ENCODE assay signal across 8 cellular contexts in genomic region chr9:35882265-35882848, GRCh38. TPM values are rescaled to one million over a fixed set of nuclear protein-coding genes. Genes with fewer than 3 reads are reported as not detected.
DNase-seq lines count a peak whose midpoint lies in the region; ATAC-seq, FAIRE-seq and TF ChIP-seq lines count a peak whose summit lies in the region.

No MANE protein-coding gene starts in this region.

- H3K27ac Mint-ChIP-seq in activated T-helper 2 cell treated with anti-CD3 and anti-CD28 coated beads, Interferon-gamma antibody, Interleukin-2, Interleukin-4, amounts not matched to agents 10 μg/mL and 5 μg/mL and 100 μg/mL, durations not matched to agents 14 hours and 24 hours and 36 hours = no peak overlapping the region

- no peaks in the 10 kb centered on the region for H3K36me3 ChIP-seq in testis (ENCODE audit: low read depth, missing control alignments)

- DNase-seq in D721Med (ENCODE audit: insufficient read length, low spot score) (no peak), RPMI8226 (peak; percentile 69), foreskin fibroblast (peak; percentile 59 to 90), occipital lobe (lab: John Stamatoyannopoulos, UW) (peak; percentile 62), testis (peak; percentile 92)
- DNase-seq in activated T-helper 2 cell treated with anti-CD3 and anti-CD28 coated beads, Interferon-gamma antibody, Interleukin-2, Interleukin-4, amounts not matched to agents 10 μg/mL and 5 μg/mL and 100 μg/mL, durations not matched to agents 14 hours and 24 hours and 36 hours (ENCODE audit: low spot score) = peak; percentile 55

- FAIRE-seq in D721Med (lab: Jason Lieb, UNC) = no peak

- no peak overlapping the region for H3K27ac ChIP-seq in testis

- no peaks in the 10 kb centered on the region for H3K9me3 ChIP-seq in testis

- no peak for ATAC-seq in GM21447 (IDR thresholded peaks at IDR 0.05; ENCODE audit: unreplicated experiment)

- no peaks in the 10 kb centered on the region for H3K4me1 ChIP-seq in testis

- H3K9me3 Mint-ChIP-seq in activated T-helper 2 cell treated with anti-CD3 and anti-CD28 coated beads, Interferon-gamma antibody, Interleukin-2, Interleukin-4, amounts not matched to agents 10 μg/mL and 5 μg/mL and 100 μg/mL, durations not matched to agents 14 hours and 24 hours and 36 hours = peaks cover 6% of the 10 kb centered on the region

- intact Hi-C loops in activated T-helper 2 cell treated with anti-CD3 and anti-CD28 coated beads, Interferon-gamma antibody, Interleukin-2, Interleukin-4, amounts not matched to agents 10 μg/mL and 5 μg/mL and 100 μg/mL, durations not matched to agents 14 hours and 24 hours and 36 hours (cut with micrococcal nuclease) = loop anchor here (1.0 kb wide), 2 partner anchors 56 to 92 kb away; no protein-coding TSS in a partner anchor
- intact Hi-C loops in testis (cut with DNase I; ENCODE audit: low total_unique reads) = no loop called here

- H3K4me1 Mint-ChIP-seq in activated T-helper 2 cell treated with anti-CD3 and anti-CD28 coated beads, Interferon-gamma antibody, Interleukin-2, Interleukin-4, amounts not matched to agents 10 μg/mL and 5 μg/mL and 100 μg/mL, durations not matched to agents 14 hours and 24 hours and 36 hours (ENCODE audit: low read depth) = no peaks in the 10 kb centered on the region

- no peaks in the 10 kb centered on the region for H3K36me3 Mint-ChIP-seq in activated T-helper 2 cell treated with anti-CD3 and anti-CD28 coated beads, Interferon-gamma antibody, Interleukin-2, Interleukin-4, amounts not matched to agents 10 μg/mL and 5 μg/mL and 100 μg/mL, durations not matched to agents 14 hours and 24 hours and 36 hours (ENCODE audit: low read depth)

- WGBS in testis, 2 donors = 9 to 10% methylated on average over 4 of the region's 4 CpGs

- no peak overlapping the region for H3K4me3 Mint-ChIP-seq in activated T-helper 2 cell treated with anti-CD3 and anti-CD28 coated beads, Interferon-gamma antibody, Interleukin-2, Interleukin-4, amounts not matched to agents 10 μg/mL and 5 μg/mL and 100 μg/mL, durations not matched to agents 14 hours and 24 hours and 36 hours (ENCODE audit: low read depth)

- TF ChIP-seq CTCF in D721Med (IDR thresholded peaks at IDR 0.05; ENCODE audit: insufficient read depth, missing control alignments) (peak; percentile 96), LNCAP (IDR thresholded peaks at IDR 0.05) (peak; percentile 98), foreskin fibroblast (IDR thresholded peaks at IDR 0.05; ENCODE audit: low read depth, low read length) (peak; percentile 100), testis (IDR thresholded peaks at IDR 0.05) (peak; percentile 75 to 96 (median 88))

- peaks cover 33% of the 10 kb centered on the region for H3K27me3 Mint-ChIP-seq in activated T-helper 2 cell treated with anti-CD3 and anti-CD28 coated beads, Interferon-gamma antibody, Interleukin-2, Interleukin-4, amounts not matched to agents 10 μg/mL and 5 μg/mL and 100 μg/mL, durations not matched to agents 14 hours and 24 hours and 36 hours (ENCODE audit: low read depth)

- no peaks in the 10 kb centered on the region for H3K27me3 ChIP-seq in testis

- TF ChIP-seq POLR2A in testis (IDR thresholded peaks at IDR 0.05) = no peak

- H3K4me3 ChIP-seq in foreskin fibroblast (ENCODE audit: low read depth in 1 of 2, low read length in 2 of 2) = peak overlapping the region in 1 of 2 donors; percentile 2
- H3K4me3 ChIP-seq in testis = no peak overlapping the region

RNA-seq across cellular contexts. Expression of gene OR13J1, which starts 12.2 kb away (rescaled TPM):
- not detected in 2 replicates for total RNA-seq in activated T-helper 2 cell treated with anti-CD3 and anti-CD28 coated beads, Interferon-gamma antibody, Interleukin-2, Interleukin-4, amounts not matched to agents 10 μg/mL and 5 μg/mL and 100 μg/mL, durations not matched to agents 14 hours and 24 hours and 36 hours
- total RNA-seq in occipital lobe (not detected), testis (not detected)
- not detected for polyA plus RNA-seq in testis (ENCODE audit: insufficient read depth, low read depth, low replicate concordance)

RNA-seq across cellular contexts. Expression of gene HRCT1, which starts 23.6 kb away (rescaled TPM):
- total RNA-seq in activated T-helper 2 cell treated with anti-CD3 and anti-CD28 coated beads, Interferon-gamma antibody, Interleukin-2, Interleukin-4, amounts not matched to agents 10 μg/mL and 5 μg/mL and 100 μg/mL, durations not matched to agents 14 hours and 24 hours and 36 hours = not detected in 2 replicates
- total RNA-seq in occipital lobe (not detected), testis (1 to 10 TPM; 2.5 to 6.5 TPM)
- 7.1 TPM for polyA plus RNA-seq in testis (ENCODE audit: insufficient read depth, low read depth, low replicate concordance)

RNA-seq across cellular contexts. Expression of gene SPAAR, which starts 26.9 kb away (rescaled TPM):
- not detected in 2 replicates for total RNA-seq in activated T-helper 2 cell treated with anti-CD3 and anti-CD28 coated beads, Interferon-gamma antibody, Interleukin-2, Interleukin-4, amounts not matched to agents 10 μg/mL and 5 μg/mL and 100 μg/mL, durations not matched to agents 14 hours and 24 hours and 36 hours
- total RNA-seq in occipital lobe = 0.31 TPM
- 10 to 100 TPM; 56.9 to 69.8 TPM for total RNA-seq in testis
- polyA plus RNA-seq in testis (ENCODE audit: insufficient read depth, low read depth, low replicate concordance) = 15.0 TPM

RNA-seq across cellular contexts. Expression of gene TMEM8B, which starts 53.3 kb away (rescaled TPM):
- total RNA-seq in activated T-helper 2 cell treated with anti-CD3 and anti-CD28 coated beads, Interferon-gamma antibody, Interleukin-2, Interleukin-4, amounts not matched to agents 10 μg/mL and 5 μg/mL and 100 μg/mL, durations not matched to agents 14 hours and 24 hours and 36 hours = 3.0 and 3.4 TPM in 2 replicates
- total RNA-seq in occipital lobe (5.6 TPM), testis (10 to 100 TPM; 22.2 to 24.5 TPM)
- 24.6 TPM for polyA plus RNA-seq in testis (ENCODE audit: insufficient read depth, low read depth, low replicate concordance)

RNA-seq across cellular contexts. Expression of gene FAM221B, which starts 53.8 kb away (rescaled TPM):
- not detected in 2 replicates for total RNA-seq in activated T-helper 2 cell treated with anti-CD3 and anti-CD28 coated beads, Interferon-gamma antibody, Interleukin-2, Interleukin-4, amounts not matched to agents 10 μg/mL and 5 μg/mL and 100 μg/mL, durations not matched to agents 14 hours and 24 hours and 36 hours
- total RNA-seq in occipital lobe (not detected), testis (1 to 10 TPM; 4.2 to 7.2 TPM)
- polyA plus RNA-seq in testis (ENCODE audit: insufficient read depth, low read depth, low replicate concordance) = 17.1 TPM

Comparison
In these comparisons a context has a peak if more than half of its experiments do, and no peak if none do; other contexts are left out.
1. RNA of gene SPAAR, which starts 26.9 kb away (total RNA-seq): 56.9 to 69.8 TPM in testis; 0.31 TPM in occipital lobe (single experiment) and not detected in activated T-helper 2 cell treated with anti-CD3 and anti-CD28 coated beads, Interferon-gamma antibody, Interleukin-2, Interleukin-4, amounts not matched to agents 10 μg/mL and 5 μg/mL and 100 μg/mL, durations not matched to agents 14 hours and 24 hours and 36 hours; every median in the first group is over 10 times any median in the second.
2. Peak in every context shown above with its lines, with median percentiles within 50 percentile points of each other: CTCF ChIP-seq.